Comparison of ENCODE assay signal across 8 cellular contexts in genomic region chr3:187736418-187736871, GRCh38. TPM values are rescaled to one million over a fixed set of nuclear protein-coding genes. Genes with fewer than 3 reads are reported as not detected.
DNase-seq lines count a peak whose midpoint lies in the region; ATAC-seq and TF ChIP-seq lines count a peak whose summit lies in the region.

No MANE protein-coding gene starts in this region.

- ATAC-seq in T-helper 17 cell, result no peak
- no peak for ATAC-seq in sciatic nerve
- no peak for ATAC-seq in GM19023 (IDR thresholded peaks at IDR 0.05; ENCODE audit: unreplicated experiment)
- ATAC-seq in HG02571 (IDR thresholded peaks at IDR 0.05; ENCODE audit: unreplicated experiment), result no peak

- no peaks in the 10 kb centered on the region for H3K9me3 ChIP-seq in T-helper 17 cell (ENCODE audit: control insufficient read depth, low read length, poor library complexity, severe bottlenecking)

- TF ChIP-seq CTCF in fibroblast of the aortic adventitia (IDR thresholded peaks at IDR 0.05; ENCODE audit: insufficient read depth, low read length), result no peak

- no peak overlapping the region for H3K4me3 ChIP-seq in fibroblast of the aortic adventitia (ENCODE audit: low read depth, low read length)

- H3K4me1 Mint-ChIP-seq in T-helper 17 cell, result peaks cover 35% of the 10 kb centered on the region

- DNase-seq in GM03348 (ENCODE audit: low spot score) (peak; percentile 34), T-helper 17 cell (no peak), fibroblast of the aortic adventitia (ENCODE audit: low read depth) (peak; percentile 45), sciatic nerve (ENCODE audit: low spot score) (peak; percentile 61), hepatic stellate cell (ENCODE audit: low spot score) (no peak)
- no peak for DNase-seq in effector CD8-positive, alpha-beta T cell (lab: John Stamatoyannopoulos, UW)

- H3K4me3 Mint-ChIP-seq in T-helper 17 cell, result peak overlapping the region; percentile 100

- peak overlapping the region; percentile 99 for H3K27ac Mint-ChIP-seq in T-helper 17 cell

- intact Hi-C loops in sciatic nerve (cut with DNase I), result no loop called here

- no peaks in the 10 kb centered on the region for H3K36me3 Mint-ChIP-seq in T-helper 17 cell (ENCODE audit: low read depth)

- H3K27me3 Mint-ChIP-seq in T-helper 17 cell, result no peaks in the 10 kb centered on the region

RNA-seq across cellular contexts. Expression of gene BCL6, which starts 8.8 kb away (rescaled TPM):
- total RNA-seq in T-helper 17 cell (10 to 100 TPM; 25.8 to 29.7 TPM), fibroblast of the aortic adventitia (ENCODE audit: low replicate concordance) (24.8 and 90.1 TPM in 2 replicates), sciatic nerve (188 TPM)

RNA-seq across cellular contexts. Expression of gene RTP2, which starts 34.1 kb away (rescaled TPM):
- total RNA-seq in T-helper 17 cell (not detected), fibroblast of the aortic adventitia (ENCODE audit: low replicate concordance) (not detected in 2 replicates), sciatic nerve (not detected)

Comparison
In these comparisons a context has a peak if more than half of its experiments do, and no peak if none do; other contexts are left out.
1. DNase-seq: peak in GM03348 (single experiment), fibroblast of the aortic adventitia (single experiment) and sciatic nerve (single experiment); none in T-helper 17 cell (0 of 3), hepatic stellate cell (single experiment) and effector CD8-positive, alpha-beta T cell (single experiment).